In genomic region chr16:46649571-46649970, GRCh38 we compare ENCODE assay signal across 1 cellular context.
A peak's percentile ranks its signal among the peaks of the same experiment; 100 is the strongest.
TF ChIP-seq lines count a peak whose summit lies in the region.

No MANE protein-coding gene starts in this region.

TF ChIP-seq in K562, 482 proteins besides CTCF, POLR2A, EP300 and RAD21 (continued from another document and continues in another):
- TF ChIP-seq USF1 (CRISPR knock-in tag; IDR thresholded peaks at IDR 0.05) (peak; percentile 75), POLR3A (IDR thresholded peaks at IDR 0.05; ENCODE audit: borderline replicate concordance, extremely low read depth, insufficient read depth, insufficient read length) (no peak), MAZ (CRISPR knock-in tag; conservative IDR thresholded peaks at IDR 0.05 in 1 of 2, IDR thresholded peaks at IDR 0.05 in 1 of 2) (no peak), ZSCAN32 (CRISPR knock-in tag; IDR thresholded peaks at IDR 0.05) (no peak), EWSR1 (IDR thresholded peaks at IDR 0.05; ENCODE audit: borderline replicate concordance, low read depth, partially characterized antibody) (no peak), DACH1 (IDR thresholded peaks at IDR 0.05; ENCODE audit: partially characterized antibody) (no peak), TOE1 (IDR thresholded peaks at IDR 0.05; ENCODE audit: borderline replicate concordance) (0 out of 2 replicates have a peak, but pooled peaks have one; percentile 32), TOE1 (CRISPR knock-in tag; IDR thresholded peaks at IDR 0.05; ENCODE audit: borderline replicate concordance, low read depth) (no peak), RB1 (IDR thresholded peaks at IDR 0.05; ENCODE audit: low read depth) (no peak), POLR2G (IDR thresholded peaks at IDR 0.05; ENCODE audit: low read depth, low read length) (no peak), ZFP36 (IDR thresholded peaks at IDR 0.05; ENCODE audit: low read depth, low read length, partially characterized antibody) (no peak), ZHX1 (conservative IDR thresholded peaks at IDR 0.05; ENCODE audit: low read length) (no peak), ZNF134 (CRISPR knock-in tag; conservative IDR thresholded peaks at IDR 0.05) (no peak), STAG1 (CRISPR knock-in tag; IDR thresholded peaks at IDR 0.05; ENCODE audit: borderline replicate concordance) (no peak), RHOXF2B (CRISPR knock-in tag; conservative IDR thresholded peaks at IDR 0.05) (no peak), NFXL1 (CRISPR knock-in tag; IDR thresholded peaks at IDR 0.05) (no peak), GABPA (tag; conservative IDR thresholded peaks at IDR 0.05; ENCODE audit: low read depth) (no peak), TEAD1 (CRISPR knock-in tag; IDR thresholded peaks at IDR 0.05) (no peak), ZNF398 (CRISPR knock-in tag; IDR thresholded peaks at IDR 0.05) (no peak), PCBP2 (IDR thresholded peaks at IDR 0.05; ENCODE audit: low read depth, low read length, poor library complexity, severe bottlenecking) (no peak), MED1 (CRISPR knock-in tag; IDR thresholded peaks at IDR 0.05; ENCODE audit: borderline replicate concordance) (no peak), EGR1 (conservative IDR thresholded peaks at IDR 0.05) (no peak), ESRRA (IDR thresholded peaks at IDR 0.05; ENCODE audit: borderline replicate concordance, low read depth) (no peak), JUNB (CRISPR knock-in tag; conservative IDR thresholded peaks at IDR 0.05) (no peak), SRSF3 (IDR thresholded peaks at IDR 0.05; ENCODE audit: insufficient read depth, low read length) (no peak), GATAD2B (IDR thresholded peaks at IDR 0.05; ENCODE audit: borderline replicate concordance) (no peak), ZNF695 (CRISPR knock-in tag; IDR thresholded peaks at IDR 0.05) (no peak), HNRNPUL1 (IDR thresholded peaks at IDR 0.05; ENCODE audit: low read length) (no peak), CREM (IDR thresholded peaks at IDR 0.05; ENCODE audit: low read depth) (peak; percentile 71), CBFA2T3 (IDR thresholded peaks at IDR 0.05) (no peak), XRCC3 (IDR thresholded peaks at IDR 0.05) (no peak), TEAD4 (IDR thresholded peaks at IDR 0.05; ENCODE audit: low read length) (no peak), TEAD4 (CRISPR knock-in tag; IDR thresholded peaks at IDR 0.05; ENCODE audit: borderline replicate concordance) (no peak), ZNF3 (CRISPR knock-in tag; IDR thresholded peaks at IDR 0.05) (no peak), KDM5B (IDR thresholded peaks at IDR 0.05; ENCODE audit: insufficient replicate concordance, low read depth, low read length) (no peak), SIX5 (IDR thresholded peaks at IDR 0.05; ENCODE audit: borderline replicate concordance in 1 of 2, insufficient read depth in 1 of 2, low read depth in 1 of 2, low read length in 2 of 2) (no peak), ILK (tag; IDR thresholded peaks at IDR 0.05; ENCODE audit: borderline replicate concordance, low read depth) (no peak), KLF10 (CRISPR knock-in tag; IDR thresholded peaks at IDR 0.05) (no peak), RBM14 (IDR thresholded peaks at IDR 0.05; ENCODE audit: borderline replicate concordance, insufficient read depth, low read depth, low read length) (no peak), SREBF2 (CRISPR knock-in tag; IDR thresholded peaks at IDR 0.05) (no peak), ZNF445 (CRISPR knock-in tag; IDR thresholded peaks at IDR 0.05; ENCODE audit: low read depth) (no peak), ZNF24 (IDR thresholded peaks at IDR 0.05) (no peak), ZFP30 (CRISPR knock-in tag; IDR thresholded peaks at IDR 0.05; ENCODE audit: borderline replicate concordance) (no peak), ZNF696 (CRISPR knock-in tag; conservative IDR thresholded peaks at IDR 0.05) (no peak), E4F1 (CRISPR knock-in tag; IDR thresholded peaks at IDR 0.05; ENCODE audit: borderline replicate concordance) (no peak), ZNF707 (CRISPR knock-in tag; conservative IDR thresholded peaks at IDR 0.05) (no peak), FOXP1 (CRISPR knock-in tag; IDR thresholded peaks at IDR 0.05) (no peak), CXXC5 (CRISPR knock-in tag; IDR thresholded peaks at IDR 0.05) (peak; percentile 27; the same call in 1 of the 2 replicates), TCFL5 (CRISPR knock-in tag; conservative IDR thresholded peaks at IDR 0.05) (no peak), ATF7 (IDR thresholded peaks at IDR 0.05) (peak; percentile 72), ZNF239 (CRISPR knock-in tag; IDR thresholded peaks at IDR 0.05) (no peak), KDM1A (IDR thresholded peaks at IDR 0.05) (no peak), FOXA1 (IDR thresholded peaks at IDR 0.05; ENCODE audit: borderline replicate concordance) (no peak), SNIP1 (IDR thresholded peaks at IDR 0.05; ENCODE audit: low read depth) (no peak), TAF9B (IDR thresholded peaks at IDR 0.05; ENCODE audit: partially characterized antibody) (no peak), ARID2 (IDR thresholded peaks at IDR 0.05) (no peak), ZNF232 (CRISPR knock-in tag; IDR thresholded peaks at IDR 0.05) (no peak), CBX3 (IDR thresholded peaks at IDR 0.05; ENCODE audit: borderline replicate concordance in 1 of 2, low read length in 2 of 2) (no peak), RBBP5 (IDR thresholded peaks at IDR 0.05; ENCODE audit: borderline replicate concordance, insufficient read depth, low read length, poor library complexity, severe bottlenecking) (no peak), HDGF (IDR thresholded peaks at IDR 0.05) (no peak), DNMT1 (IDR thresholded peaks at IDR 0.05) (no peak), NFE2L1 (tag; IDR thresholded peaks at IDR 0.05; ENCODE audit: borderline replicate concordance, low read depth) (no peak), ZNF512 (tag; IDR thresholded peaks at IDR 0.05) (no peak), KAT7 (CRISPR knock-in tag; IDR thresholded peaks at IDR 0.05; ENCODE audit: borderline replicate concordance) (no peak), ZNF583 (CRISPR knock-in tag; IDR thresholded peaks at IDR 0.05) (no peak), SMAD2 (IDR thresholded peaks at IDR 0.05; ENCODE audit: low read depth, low read length) (no peak), CREB5 (CRISPR knock-in tag; IDR thresholded peaks at IDR 0.05) (no peak), ETS2 (tag; IDR thresholded peaks at IDR 0.05; ENCODE audit: borderline replicate concordance, poor library complexity, severe bottlenecking) (no peak), ZNF133 (CRISPR knock-in tag; IDR thresholded peaks at IDR 0.05) (no peak), NRF1 (conservative IDR thresholded peaks at IDR 0.05 in 1 of 2, IDR thresholded peaks at IDR 0.05 in 1 of 2) (0 out of 4 replicates have a peak, but pooled peaks have one; percentile 24 to 32), MXI1 (IDR thresholded peaks at IDR 0.05; ENCODE audit: low read depth, low read length) (no peak), ZNF77 (CRISPR knock-in tag; IDR thresholded peaks at IDR 0.05) (no peak), KDM2B (CRISPR knock-in tag; IDR thresholded peaks at IDR 0.05) (no peak), ZNF311 (CRISPR knock-in tag; IDR thresholded peaks at IDR 0.05) (no peak), TFAP4 (CRISPR knock-in tag; IDR thresholded peaks at IDR 0.05; ENCODE audit: borderline replicate concordance) (no peak), ZNF75A (CRISPR knock-in tag; IDR thresholded peaks at IDR 0.05) (no peak), CSDE1 (IDR thresholded peaks at IDR 0.05) (no peak), ZNF444 (CRISPR knock-in tag; IDR thresholded peaks at IDR 0.05) (no peak), GATA2 (CRISPR knock-in tag; IDR thresholded peaks at IDR 0.05) (no peak), XRCC5 (IDR thresholded peaks at IDR 0.05; ENCODE audit: low read depth, low read length) (no peak), NR4A1 (CRISPR knock-in tag; IDR thresholded peaks at IDR 0.05) (no peak), NR4A1 (tag; IDR thresholded peaks at IDR 0.05) (no peak)
